ENCODE assay signal across 11 cellular contexts in genomic region chr17:28345420-28346198, GRCh38. TPM values are rescaled to one million over a fixed set of nuclear protein-coding genes. Genes with fewer than 3 reads are reported as not detected.
DNase-seq lines count a peak whose midpoint lies in the region; ATAC-seq and TF ChIP-seq lines count a peak whose summit lies in the region.
"Had no signal": no experiment of that assay in that cellular context is flagged by ENCODE, and none has a peak within 500 bp of the region (broad histone marks: within the 10 kb centered on the region; RNA-seq: fewer than 3 reads in every experiment).

No MANE protein-coding gene starts in this region.

- H3K27ac Mint-ChIP-seq in H9: peak overlapping the region in 2 of 3 experiments; percentile 65 to 73; a peak in 2 of 7 replicates
- H3K27ac Mint-ChIP-seq: T-helper 1 cell treated with Interleukin-12 subunit alpha and Interleukin-12 subunit beta and Interleukin-4 antibody, amounts not matched to agents 30 μg/mL and 1 μg/mL, for 36 hours had no signal

- H3K4me1 ChIP-seq in H9 (ENCODE audit: insufficient read depth, low read length) (no peaks in the 10 kb centered on the region), Panc1 (ENCODE audit: control insufficient read depth, insufficient read depth, low read length) (peaks cover 26% of the 10 kb centered on the region), cardiac muscle cell (ENCODE audit: low read depth) (peaks cover 2% of the 10 kb centered on the region), trophoblast cell (ENCODE audit: control insufficient read depth in 1 of 2, insufficient read depth in 2 of 2, low read length in 2 of 2) (peaks cover 2 to 8% of the 10 kb centered on the region in 2 experiments)

- H2BK120ac ChIP-seq in H9 (ENCODE audit: low read depth, low read length, poor library complexity, severe bottlenecking) (no peak overlapping the region), trophoblast cell (ENCODE audit: insufficient read depth, low read length, poor library complexity) (no peak overlapping the region)

- TF ChIP-seq CTCF in H9 (conservative IDR thresholded peaks at IDR 0.05): no peak
- TF ChIP-seq CTCF in Panc1 (IDR thresholded peaks at IDR 0.05): no peak
- TF ChIP-seq CTCF in cardiac muscle cell (IDR thresholded peaks at IDR 0.05; ENCODE audit: low read depth, low read length): no peak

- no peak overlapping the region for H4K12ac ChIP-seq in trophoblast cell (ENCODE audit: low read depth, low read length)

- H2BK5ac ChIP-seq in H9 (ENCODE audit: insufficient read length, low read length): no peak overlapping the region
- H2BK5ac ChIP-seq in trophoblast cell (ENCODE audit: low read depth, low read length, poor library complexity): no peak overlapping the region

- POLR2A ChIA-PET in Panc1 (lab: Charles Lee): interaction anchor here (0.6 to 1.4 kb wide), 4 partner anchors 10 to 104 kb away, joined by 3 to 11 read pairs (median 6); partner anchors contain the start of genes IFT20, POLDIP2 and TNFAIP1

- no peak overlapping the region for H4K91ac ChIP-seq in H9 (ENCODE audit: insufficient read length, low read depth, low read length)
- no peak overlapping the region for H4K91ac ChIP-seq in trophoblast cell (ENCODE audit: low read depth, low read length)

- WGBS in H9 (ENCODE audit: extremely low coverage, insufficient read length, low lambda C conversion rate): no CpG with 5 or more reads among the region's 13 CpGs
- no CpG with 5 or more reads among the region's 13 CpGs for WGBS in trophoblast cell (ENCODE audit: extremely low coverage, insufficient coverage, insufficient read length)

- no peak overlapping the region for H4K8ac ChIP-seq in H9 (replicated peaks; ENCODE audit: insufficient read length, low read depth, low read length)
- H4K8ac ChIP-seq in trophoblast cell (ENCODE audit: low read depth, low read length): no peak overlapping the region

- H3K4ac ChIP-seq in H9 (ENCODE audit: low read depth, low read length) (no peak overlapping the region), trophoblast cell (ENCODE audit: low read depth, low read length) (no peak overlapping the region)

- H3K27ac ChIP-seq in H9 (ENCODE audit: insufficient read length, low read depth, low read length) (no peak overlapping the region), Panc1 (ENCODE audit: low read length) (peak overlapping the region; percentile 65), cardiac muscle cell (peak overlapping the region; percentile 88), trophoblast cell (ENCODE audit: low read depth, low read length) (no peak overlapping the region)

- H3K4me1 Mint-ChIP-seq in H9: peaks cover 16 to 17% of the 10 kb centered on the region in 2 experiments

- H2BK12ac ChIP-seq in H9 (ENCODE audit: insufficient read length, low read depth, low read length): no peak overlapping the region
- H2BK12ac ChIP-seq in trophoblast cell (ENCODE audit: low read length): no peak overlapping the region

- no peaks in the 10 kb centered on the region for H4K20me1 ChIP-seq in H9 (ENCODE audit: control insufficient read depth, insufficient read depth, insufficient read length)

- H3K79me1 ChIP-seq in H9 (ENCODE audit: insufficient read depth, low read depth, low read length, poor library complexity, severe bottlenecking) (no peaks in the 10 kb centered on the region), trophoblast cell (ENCODE audit: low read length) (no peaks in the 10 kb centered on the region)

- H3K18ac ChIP-seq in H9 (ENCODE audit: insufficient read length, low read depth, low read length): no peak overlapping the region
- H3K18ac ChIP-seq in trophoblast cell (ENCODE audit: low read length): no peak overlapping the region

- no peak overlapping the region for H4K5ac ChIP-seq in H9 (ENCODE audit: insufficient read length, low read depth, low read length)

- intact Hi-C loops in Panc1 (cut with micrococcal nuclease; ENCODE audit: unreplicated experiment): no loop called here

- no peak for DNase-seq in H9
- DNase-seq in Panc1 (ENCODE audit: low read depth, low spot score): no peak
- peak in 1 of 2 donors; percentile 43 for DNase-seq in cardiac muscle cell (ENCODE audit: low read depth in 1 of 2, low spot score in 1 of 2)
- DNase-seq in trophoblast cell: peak; percentile 77
- no peak for DNase-seq in T-helper 9 cell
- DNase-seq in NCI-H82 treated with DMSO at 0.1 percent for 48 hours (lab: John Stamatoyannopoulos, UW; ENCODE audit: unreplicated experiment): no peak
- DNase-seq: cerebellar nuclear complex, NCI-H69 had no signal

- no peaks in the 10 kb centered on the region for H3K9me3 ChIP-seq in H9 (ENCODE audit: control insufficient read depth, low read depth, low read length)
- no peaks in the 10 kb centered on the region for H3K9me3 ChIP-seq in Panc1 (ENCODE audit: control insufficient read depth, insufficient read depth, low read depth, low read length)
- H3K9me3 ChIP-seq in cardiac muscle cell (ENCODE audit: low read depth): no peaks in the 10 kb centered on the region
- no peaks in the 10 kb centered on the region for H3K9me3 ChIP-seq in trophoblast cell (ENCODE audit: insufficient read depth, low read depth, low read length)

- ATAC-seq in Panc1: no peak
- ATAC-seq in GM21367 (IDR thresholded peaks at IDR 0.05; ENCODE audit: unreplicated experiment): no peak
- ATAC-seq in HG02678 (IDR thresholded peaks at IDR 0.05; ENCODE audit: unreplicated experiment): no peak

- H2AK5ac ChIP-seq in H9 (ENCODE audit: insufficient read length, low read length) (no peak overlapping the region), trophoblast cell (ENCODE audit: low read length) (no peak overlapping the region)

- H2BK20ac ChIP-seq in H9 (ENCODE audit: low read depth, low read length, poor library complexity, severe bottlenecking): no peak overlapping the region

- no peak overlapping the region for H3K4me3 Mint-ChIP-seq in H9
- H3K4me3 Mint-ChIP-seq: T-helper 1 cell treated with Interleukin-12 subunit alpha and Interleukin-12 subunit beta and Interleukin-4 antibody, amounts not matched to agents 30 μg/mL and 1 μg/mL, for 36 hours had no signal

- H3K56ac ChIP-seq in H9 (ENCODE audit: insufficient read length, low read depth, low read length): no peak overlapping the region

- H3K79me2 ChIP-seq in H9 (ENCODE audit: insufficient read depth, low read length) (no peaks in the 10 kb centered on the region), trophoblast cell (ENCODE audit: control insufficient read depth, insufficient read depth, low read length, poor library complexity) (no peaks in the 10 kb centered on the region)

- peaks cover 5% of the 10 kb centered on the region for H3K36me3 ChIP-seq in Panc1 (ENCODE audit: control insufficient read depth, insufficient read depth, low read length)
- H3K36me3 ChIP-seq in cardiac muscle cell: peaks cover 61% of the 10 kb centered on the region
- peaks cover 68 to 85% of the 10 kb centered on the region in 2 experiments for H3K36me3 ChIP-seq in trophoblast cell (ENCODE audit: control insufficient read depth in 1 of 2, insufficient read depth in 2 of 2, low read length in 2 of 2)

- no peak overlapping the region for H3K14ac ChIP-seq in H9 (ENCODE audit: insufficient read depth, low read length)
- H3K14ac ChIP-seq in trophoblast cell (ENCODE audit: low read length): no peak overlapping the region

- H3K23me2 ChIP-seq in H9 (ENCODE audit: insufficient read length, low read depth, low read length, poor library complexity, severe bottlenecking): no peaks in the 10 kb centered on the region

- H3K4me2 ChIP-seq in H9 (ENCODE audit: insufficient read depth, insufficient read length, low read length): no peak overlapping the region
- no peak overlapping the region for H3K4me2 ChIP-seq in trophoblast cell (ENCODE audit: low read length)

- no peaks in the 10 kb centered on the region for H3K27me3 ChIP-seq in H9 (ENCODE audit: insufficient read depth, low read length)
- H3K27me3 ChIP-seq in Panc1 (ENCODE audit: control insufficient read depth, insufficient read depth, low read length): no peaks in the 10 kb centered on the region
- no peaks in the 10 kb centered on the region for H3K27me3 ChIP-seq in cardiac muscle cell
- no peaks in the 10 kb centered on the region for H3K27me3 ChIP-seq in trophoblast cell (ENCODE audit: insufficient read depth, low read length)

- no peak overlapping the region for H3K4me3 ChIP-seq in Panc1 (ENCODE audit: low read depth in 2 of 2, low read length in 2 of 2)
- H3K4me3 ChIP-seq in cardiac muscle cell: no peak overlapping the region
- H3K4me3 ChIP-seq in trophoblast cell (ENCODE audit: low read depth, low read length): no peak overlapping the region

- H3T11ph ChIP-seq in H9 (ENCODE audit: low read length): no peak overlapping the region

- no peaks in the 10 kb centered on the region for H3K9me3 Mint-ChIP-seq in H9
- H3K9me3 Mint-ChIP-seq: T-helper 1 cell treated with Interleukin-12 subunit alpha and Interleukin-12 subunit beta and Interleukin-4 antibody, amounts not matched to agents 30 μg/mL and 1 μg/mL, for 36 hours had no signal

- H3K36me3 Mint-ChIP-seq in H9 (ENCODE audit: insufficient read depth in 1 of 3, low read depth in 3 of 3): peaks cover 24 to 82% (median 69%) of the 10 kb centered on the region in 3 experiments; a peak in 6 of 7 replicates

- no peak overlapping the region for H2BK15ac ChIP-seq in H9 (ENCODE audit: low read depth, low read length)

- CTCF ChIA-PET in Panc1 (lab: Charles Lee): no interaction called here

- H3K9ac ChIP-seq in H9 (ENCODE audit: extremely low read depth, insufficient read length, low read length): no peak overlapping the region
- no peak overlapping the region for H3K9ac ChIP-seq in trophoblast cell (ENCODE audit: low read length)

- H2AFZ ChIP-seq in H9 (ENCODE audit: low read length) (no peak overlapping the region), trophoblast cell (ENCODE audit: insufficient read depth, low read length, poor library complexity) (no peak overlapping the region)

- no TSS peak for BruUV-seq in Panc1 (replicated peaks; lab: Mats Ljungman, UMichigan)

- no peaks in the 10 kb centered on the region for H3K27me3 Mint-ChIP-seq in H9 (ENCODE audit: low read depth)

- in situ Hi-C loops in Panc1 (cut with HindIII; ENCODE audit: low pct_unique_long_range_greater_than_20kb, low sequenced_read_pairs): no loop called here

- H3K23ac ChIP-seq in H9 (ENCODE audit: insufficient read length, low read depth, low read length): no peak overlapping the region
- H3K23ac ChIP-seq in trophoblast cell (ENCODE audit: low read length): no peak overlapping the region

RNA-seq across cellular contexts. Expression of gene TNFAIP1, which starts 10.0 kb away (rescaled TPM):
- total RNA-seq in H9 (2021) (18.4 and 21.8 TPM in 2 replicates), Panc1 (2021; ENCODE audit: unreplicated experiment) (55.8 TPM), cardiac muscle cell (35.4 and 56.5 TPM in 2 replicates)
- 63.6 TPM for polyA plus RNA-seq in Panc1 (2012; ENCODE audit: insufficient read length)
- 30.9 and 35.7 TPM in 2 replicates for polyA plus RNA-seq in cardiac muscle cell
- 64.5 and 64.8 TPM in 2 replicates for polyA plus RNA-seq in trophoblast cell (2013)

RNA-seq across cellular contexts. Expression of gene IFT20, which starts 10.3 kb away (rescaled TPM):
- 20.5 and 21.0 TPM in 2 replicates for total RNA-seq in H9 (2021)
- total RNA-seq in Panc1 (2021; ENCODE audit: unreplicated experiment): 25.4 TPM
- 22.1 TPM for polyA plus RNA-seq in Panc1 (2012; ENCODE audit: insufficient read length)
- 41.9 and 45.6 TPM in 2 replicates for total RNA-seq in cardiac muscle cell
- 69.5 and 73.8 TPM in 2 replicates for polyA plus RNA-seq in cardiac muscle cell
- polyA plus RNA-seq in trophoblast cell (2013): 49.1 and 51.9 TPM in 2 replicates

RNA-seq across cellular contexts. Expression of gene POLDIP2, which starts 11.7 kb away (rescaled TPM):
- total RNA-seq in H9 (2021) (82.8 and 83.3 TPM in 2 replicates), Panc1 (2021; ENCODE audit: unreplicated experiment) (175 TPM), cardiac muscle cell (124 and 164 TPM in 2 replicates)
- polyA plus RNA-seq in Panc1 (2012; ENCODE audit: insufficient read length): 163 TPM
- 141 and 147 TPM in 2 replicates for polyA plus RNA-seq in cardiac muscle cell
- 43.5 and 44.3 TPM in 2 replicates for polyA plus RNA-seq in trophoblast cell (2013)

RNA-seq across cellular contexts. Expression of gene SEBOX, which starts 19.4 kb away (rescaled TPM):
- total RNA-seq in H9 (2021) (not detected in 2 replicates), Panc1 (2021; ENCODE audit: unreplicated experiment) (not detected), cardiac muscle cell (not detected in 2 replicates)
- polyA plus RNA-seq in Panc1 (2012; ENCODE audit: insufficient read length): not detected
- 0.44 TPM in 1 of 2 replicates, not detected in the other for polyA plus RNA-seq in cardiac muscle cell
- polyA plus RNA-seq in trophoblast cell (2013): not detected in 2 replicates

RNA-seq across cellular contexts. Expression of gene VTN, which starts 24.5 kb away (rescaled TPM):
- total RNA-seq in H9 (2021): 0.13 TPM in 1 of 2 replicates, not detected in the other
- total RNA-seq in Panc1 (2021; ENCODE audit: unreplicated experiment): 2.3 TPM
- 2.4 TPM for polyA plus RNA-seq in Panc1 (2012; ENCODE audit: insufficient read length)
- total RNA-seq in cardiac muscle cell: 4.3 and 5.2 TPM in 2 replicates
- 3.4 and 5.6 TPM in 2 replicates for polyA plus RNA-seq in cardiac muscle cell
- 0.42 and 0.44 TPM in 2 replicates for polyA plus RNA-seq in trophoblast cell (2013)

Comparison
In these comparisons a context has a peak if more than half of its experiments do, and no peak if none do; other contexts are left out.
1. DNase-seq: peak in trophoblast cell (2 of 2); none in H9 (single experiment), Panc1 (single experiment), T-helper 9 cell (single experiment) and NCI-H82 treated with DMSO at 0.1 percent for 48 hours (single experiment).
2. H3K27ac ChIP-seq: peak in Panc1 (single experiment) and cardiac muscle cell (single experiment); none in H9 (single experiment) and trophoblast cell (single experiment).